In the genomic region with DNA sequence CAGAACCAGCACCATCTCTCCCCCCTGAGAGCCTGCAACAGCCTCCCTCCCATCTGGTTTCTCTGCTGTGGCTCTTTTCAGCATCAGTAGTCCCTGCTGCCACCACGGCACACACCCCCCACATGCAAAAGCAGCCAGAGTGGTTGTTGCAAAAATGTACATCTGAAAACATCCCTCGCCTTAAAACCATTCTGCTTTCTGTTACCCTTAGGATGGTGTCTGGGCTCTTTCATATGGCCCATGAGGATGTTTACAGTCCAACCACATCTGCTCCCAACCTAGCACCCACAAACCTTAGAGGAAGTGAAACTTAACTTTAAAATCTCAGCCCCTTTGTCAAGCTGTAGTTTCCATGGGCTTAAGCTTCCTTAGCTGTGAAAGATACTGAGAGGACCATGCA, we compare ENCODE assay signal across 8 cellular contexts. TPM values are rescaled to one million over a fixed set of nuclear protein-coding genes. Genes with fewer than 3 reads are reported as not detected.
DNase-seq lines count a peak whose midpoint lies in the region; ATAC-seq and TF ChIP-seq lines count a peak whose summit lies in the region.

No MANE protein-coding gene starts in this region.

- H3K27me3 Mint-ChIP-seq in activated naive CD4-positive, alpha-beta T cell treated with anti-CD3 and anti-CD28 coated beads, Interleukin-2, amount 10 ng/mL, durations not matched to agents 7 days and 5 days = peaks cover 44% of the 10 kb centered on the region

- H3K9me3 ChIP-seq in Peyer's patch (no peaks in the 10 kb centered on the region), gastrocnemius medialis (no peaks in the 10 kb centered on the region)

- H3K27ac ChIP-seq in Peyer's patch (peak overlapping the region in 3 of 4 donors; percentile 91 to 97 (median 96)), gastrocnemius medialis (peak overlapping the region; percentile 89 to 99 (median 94))

- H3K36me3 ChIP-seq in Peyer's patch = no peaks in the 10 kb centered on the region
- H3K36me3 ChIP-seq in gastrocnemius medialis = no peaks in the 10 kb centered on the region

- H3K36me3 Mint-ChIP-seq in activated naive CD4-positive, alpha-beta T cell treated with anti-CD3 and anti-CD28 coated beads, Interleukin-2, amount 10 ng/mL, durations not matched to agents 7 days and 5 days = peaks cover 2% of the 10 kb centered on the region

- intact Hi-C loops in gastrocnemius medialis (cut with DNase I; ENCODE audit: low total_unique reads) = loop anchor here (5.0 kb wide), 2 partner anchors 84 to 274 kb away; a partner anchor contains a TSS

- H3K4me3 Mint-ChIP-seq in activated naive CD4-positive, alpha-beta T cell treated with anti-CD3 and anti-CD28 coated beads, Interleukin-2, amount 10 ng/mL, durations not matched to agents 7 days and 5 days = peak overlapping the region; percentile 78

- H3K4me1 ChIP-seq in Peyer's patch (peaks cover 2 to 29% (median 10%) of the 10 kb centered on the region in 4 donors), gastrocnemius medialis (peaks cover 33 to 40% of the 10 kb centered on the region in 2 donors)

- peaks cover 45% of the 10 kb centered on the region for H3K4me1 Mint-ChIP-seq in activated naive CD4-positive, alpha-beta T cell treated with anti-CD3 and anti-CD28 coated beads, Interleukin-2, amount 10 ng/mL, durations not matched to agents 7 days and 5 days

- H3K27me3 ChIP-seq in Peyer's patch (no peaks in the 10 kb centered on the region), gastrocnemius medialis (no peaks in the 10 kb centered on the region)

- H3K4me3 ChIP-seq in Peyer's patch = peak overlapping the region in 3 of 4 donors; percentile 81 to 98 (median 85)
- peak overlapping the region; percentile 87 for H3K4me3 ChIP-seq in epithelial cell of proximal tubule (ENCODE audit: low read depth, low read length)
- H3K4me3 ChIP-seq in gastrocnemius medialis = peak overlapping the region; percentile 71 to 95 (median 84)

- TF ChIP-seq CTCF in Peyer's patch (IDR thresholded peaks at IDR 0.05) (no peak), epithelial cell of proximal tubule (conservative IDR thresholded peaks at IDR 0.05; ENCODE audit: low read depth, low read length) (no peak), gastrocnemius medialis (IDR thresholded peaks at IDR 0.05 in 4 of 5, conservative IDR thresholded peaks at IDR 0.05 in 1 of 5) (no peak)

- H3K9me3 Mint-ChIP-seq in activated naive CD4-positive, alpha-beta T cell treated with anti-CD3 and anti-CD28 coated beads, Interleukin-2, amount 10 ng/mL, durations not matched to agents 7 days and 5 days = no peaks in the 10 kb centered on the region

- TF ChIP-seq POLR2A in Peyer's patch (IDR thresholded peaks at IDR 0.05) (no peak), gastrocnemius medialis (IDR thresholded peaks at IDR 0.05) (no peak)

- DNase-seq in activated naive CD4-positive, alpha-beta T cell treated with anti-CD3 and anti-CD28 coated beads, Interleukin-2, amount 10 ng/mL, durations not matched to agents 7 days and 5 days = peak; percentile 73
- no peak for DNase-seq in activated naive CD4-positive, alpha-beta T cell treated with Interleukin-2 at 50 U/mL for 16 hours
- DNase-seq in Peyer's patch (peak in 2 of 3 donors; percentile 77), epithelial cell of proximal tubule (ENCODE audit: low read depth) (no peak), gastrocnemius medialis (no peak), DMS79 (lab: John Stamatoyannopoulos, UW) (no peak), AG08396 (ENCODE audit: low spot score) (no peak)

- in situ Hi-C loops in gastrocnemius medialis (cut with MboI; ENCODE audit: low sequenced_read_pairs in 4 of 4) = no loop called here

- CTCF ChIA-PET in activated naive CD4-positive, alpha-beta T cell treated with anti-CD3 and anti-CD28 coated beads, Interleukin-2, amount 10 ng/mL, durations not matched to agents 7 days and 5 days (lab: Charles Lee) = interaction anchor here (1.0 to 3.0 kb wide), 8 partner anchors 8 to 183 kb away, joined by 3 to 18 read pairs (median 5); no protein-coding TSS in a partner anchor

- H3K27ac Mint-ChIP-seq in activated naive CD4-positive, alpha-beta T cell treated with anti-CD3 and anti-CD28 coated beads, Interleukin-2, amount 10 ng/mL, durations not matched to agents 7 days and 5 days = peak overlapping the region; percentile 83

- ATAC-seq in HG02884 (IDR thresholded peaks at IDR 0.05; ENCODE audit: unreplicated experiment) (peak; percentile 68), gastrocnemius medialis (no peak)

RNA-seq across cellular contexts. Expression of a gene that starts 0.8 kb away (rescaled TPM):
- total RNA-seq in Peyer's patch (10 to 100 TPM in 2 of 4 donors, 1 to 10 TPM in 2; 8.4 to 41.3 (median 19.1) TPM), epithelial cell of proximal tubule (0.58 and 0.86 TPM in 2 replicates), gastrocnemius medialis (1 to 10 TPM in 2 of 4 donors, under 1 TPM in 2; 0.33 to 4.3 (median 1.1) TPM)

RNA-seq across cellular contexts. Expression of a gene that starts 0.9 kb away (rescaled TPM):
- total RNA-seq in Peyer's patch (100 to 1,000 TPM in 3 of 4 donors, 10 to 100 TPM in 1; 85.8 to 145 (median 128) TPM), epithelial cell of proximal tubule (17.6 and 38.8 TPM in 2 replicates), gastrocnemius medialis (10 to 100 TPM; 34.3 to 81.9 (median 38.5) TPM)

RNA-seq across cellular contexts. Expression of a gene that starts 45.1 kb away (rescaled TPM):
- 10 to 100 TPM; 19.0 to 40.5 (median 29.4) TPM for total RNA-seq in Peyer's patch
- total RNA-seq in epithelial cell of proximal tubule = 11.5 and 12.7 TPM in 2 replicates
- total RNA-seq in gastrocnemius medialis = 10 to 100 TPM; 27.5 to 66.8 (median 42.3) TPM

RNA-seq across cellular contexts. Expression of a gene that starts 56.5 kb away (rescaled TPM):
- total RNA-seq in Peyer's patch (10 to 100 TPM; 24.2 to 35.5 (median 31.2) TPM), epithelial cell of proximal tubule (17.3 and 29.5 TPM in 2 replicates), gastrocnemius medialis (10 to 100 TPM; 14.8 to 26.5 (median 19.8) TPM)

RNA-seq across cellular contexts. Expression of a gene that starts 56.6 kb away (rescaled TPM):
- 1 to 10 TPM in 1 of 4 donors, under 1 TPM in 2, not detected in 1; 0.28 to 1.7 (median 0.67) TPM for total RNA-seq in Peyer's patch
- total RNA-seq in epithelial cell of proximal tubule = not detected in 2 replicates
- under 1 TPM in 1 of 4 donors, not detected in 3; 0.04 TPM for total RNA-seq in gastrocnemius medialis

Comparison
In these comparisons a context has a peak if more than half of its experiments do, and no peak if none do; other contexts are left out.
1. DNase-seq: peak in activated naive CD4-positive, alpha-beta T cell treated with anti-CD3 and anti-CD28 coated beads, Interleukin-2, amount 10 ng/mL, durations not matched to agents 7 days and 5 days (single experiment) and Peyer's patch (2 of 3); none in activated naive CD4-positive, alpha-beta T cell treated with Interleukin-2 at 50 U/mL for 16 hours (single experiment), epithelial cell of proximal tubule (single experiment), gastrocnemius medialis (0 of 2), DMS79 (single experiment) and AG08396 (single experiment).
2. Peak in every context shown above with its lines, with median percentiles within 50 percentile points of each other: H3K4me3 ChIP-seq.